Comparison of ENCODE assay signal across 9 cellular contexts in genomic region chr11:612201-612960, GRCh38. TPM values are rescaled to one million over a fixed set of nuclear protein-coding genes. Genes with fewer than 3 reads are reported as not detected.
DNase-seq lines count a peak whose midpoint lies in the region; ATAC-seq and TF ChIP-seq lines count a peak whose summit lies in the region.
"Had no signal": no experiment of that assay in that cellular context is flagged by ENCODE, and none has a peak within 500 bp of the region (broad histone marks: within the 10 kb centered on the region; RNA-seq: fewer than 3 reads in every experiment).

No MANE protein-coding gene starts in this region.

- H3K4me2 ChIP-seq in osteoblast (ENCODE audit: insufficient read depth, low read length), result no peak overlapping the region

- H3K9me3 ChIP-seq in colonic mucosa (no peaks in the 10 kb centered on the region), osteoblast (ENCODE audit: low read depth, low read length) (no peaks in the 10 kb centered on the region)
- H3K9me3 ChIP-seq: SJSA1 had no signal

- H2AFZ ChIP-seq in osteoblast (ENCODE audit: low read length), result no peak overlapping the region

- peaks cover 15% of the 10 kb centered on the region for H3K36me3 ChIP-seq in colonic mucosa
- H3K36me3 ChIP-seq in osteoblast (ENCODE audit: insufficient read depth, low read length), result peaks cover 55% of the 10 kb centered on the region

- TF ChIP-seq CTCF in GM12865 (IDR thresholded peaks at IDR 0.05; ENCODE audit: insufficient read depth, low read depth, low read length, missing control alignments), result peak; percentile 11
- peak; percentile 37 for TF ChIP-seq CTCF in colonic mucosa (IDR thresholded peaks at IDR 0.05)
- TF ChIP-seq CTCF in osteoblast (IDR thresholded peaks at IDR 0.05; ENCODE audit: extremely low read depth, low read depth, low read length), result peak; percentile 26

- H3K4me1 ChIP-seq in colonic mucosa (peaks cover 41% of the 10 kb centered on the region), osteoblast (ENCODE audit: insufficient read depth, low read length) (peaks cover 10% of the 10 kb centered on the region)

- peaks cover 32% of the 10 kb centered on the region for H4K20me1 ChIP-seq in osteoblast (ENCODE audit: insufficient read depth, low read length)

- no peaks in the 10 kb centered on the region for H3K79me2 ChIP-seq in osteoblast (ENCODE audit: insufficient read depth, low read length)

- no peak overlapping the region for H3K4me3 ChIP-seq in GM12865 (ENCODE audit: low read depth, low read length)
- H3K4me3 ChIP-seq in colonic mucosa, result no peak overlapping the region
- no peak overlapping the region for H3K4me3 ChIP-seq in osteoblast (ENCODE audit: insufficient read depth, low read length)
- H3K4me3 ChIP-seq: SJSA1 had no signal

- no peaks in the 10 kb centered on the region for H3K27me3 ChIP-seq in colonic mucosa
- H3K27me3 ChIP-seq in osteoblast (ENCODE audit: insufficient read depth, low read length), result no peaks in the 10 kb centered on the region
- H3K27me3 ChIP-seq: SJSA1 had no signal

- no peak for ATAC-seq in GM18870 (IDR thresholded peaks at IDR 0.05; ENCODE audit: unreplicated experiment)

- H3K27ac ChIP-seq in colonic mucosa, result peak overlapping the region; percentile 83
- no peak overlapping the region for H3K27ac ChIP-seq in osteoblast (ENCODE audit: low read depth, low read length)
- H3K27ac ChIP-seq: SJSA1 had no signal

- H3K9ac ChIP-seq in colonic mucosa (ENCODE audit: low read depth in 2 of 2, low read length in 2 of 2), result peak overlapping the region in 1 of 2 donors; percentile 27

- intact Hi-C loops in colonic mucosa (cut with DNase I), result no loop called here

- peak; percentile 64 for DNase-seq in GM12865 (ENCODE audit: low read depth)
- peak; percentile 72 for DNase-seq in NAMALWA (ENCODE audit: low spot score)
- DNase-seq in colonic mucosa, result peak; percentile 85
- DNase-seq in osteoblast (ENCODE audit: insufficient read length, low spot score, missing footprints), result peak; percentile 90
- no peak for DNase-seq in hypothalamus (lab: John Stamatoyannopoulos, UW)
- DNase-seq in SKM-1 treated with dmso at 0.1 percent for 144 hours (lab: John Stamatoyannopoulos, UW; ENCODE audit: unreplicated experiment), result no peak

RNA-seq across cellular contexts. Expression of gene IRF7, which starts 3.4 kb away (rescaled TPM):
- 10 to 100 TPM; 22.1 to 25.6 TPM for total RNA-seq in colonic mucosa
- 11.5 and 21.4 TPM in 2 replicates for total RNA-seq in osteoblast

RNA-seq across cellular contexts. Expression of gene CDHR5, which starts 12.4 kb away (rescaled TPM):
- total RNA-seq in colonic mucosa (100 to 1,000 TPM; 140 to 310 TPM), osteoblast (not detected in 2 replicates)
- total RNA-seq: lower leg skin, SJSA1 had no signal

RNA-seq across cellular contexts. Expression of gene SCT, which starts 14.6 kb away (rescaled TPM):
- 1 to 10 TPM; 1.1 to 3.2 TPM for total RNA-seq in colonic mucosa
- total RNA-seq in osteoblast, result not detected in 2 replicates
- total RNA-seq: lower leg skin, SJSA1 had no signal

RNA-seq across cellular contexts. Expression of gene DRD4, which starts 24.7 kb away (rescaled TPM):
- under 1 TPM; 0.69 to 0.79 TPM for total RNA-seq in colonic mucosa
- total RNA-seq in osteoblast, result under 0.01 TPM in 1 of 2 replicates, not detected in the other
- total RNA-seq: SJSA1 had no signal

RNA-seq across cellular contexts. Expression of gene PHRF1, which starts 36.1 kb away (rescaled TPM):
- 10 to 100 TPM; 29.4 to 41.9 TPM for total RNA-seq in colonic mucosa
- 23.9 and 27.5 TPM in 2 replicates for total RNA-seq in osteoblast

Comparison
In these comparisons a context has a peak if more than half of its experiments do, and no peak if none do; other contexts are left out.
1. DNase-seq: peak in GM12865 (single experiment), NAMALWA (single experiment), colonic mucosa (single experiment) and osteoblast (single experiment); none in hypothalamus (0 of 51) and SKM-1 treated with dmso at 0.1 percent for 144 hours (single experiment).
2. RNA of gene CDHR5, which starts 12.4 kb away (total RNA-seq): 140 to 310 TPM in colonic mucosa; not detected in osteoblast; every median in the first group is over 100 times any median in the second.
3. Peak in every context shown above with its lines, with median percentiles within 50 percentile points of each other: CTCF ChIP-seq.